Comparison of ENCODE assay signal across 9 cellular contexts in the genomic region with DNA sequence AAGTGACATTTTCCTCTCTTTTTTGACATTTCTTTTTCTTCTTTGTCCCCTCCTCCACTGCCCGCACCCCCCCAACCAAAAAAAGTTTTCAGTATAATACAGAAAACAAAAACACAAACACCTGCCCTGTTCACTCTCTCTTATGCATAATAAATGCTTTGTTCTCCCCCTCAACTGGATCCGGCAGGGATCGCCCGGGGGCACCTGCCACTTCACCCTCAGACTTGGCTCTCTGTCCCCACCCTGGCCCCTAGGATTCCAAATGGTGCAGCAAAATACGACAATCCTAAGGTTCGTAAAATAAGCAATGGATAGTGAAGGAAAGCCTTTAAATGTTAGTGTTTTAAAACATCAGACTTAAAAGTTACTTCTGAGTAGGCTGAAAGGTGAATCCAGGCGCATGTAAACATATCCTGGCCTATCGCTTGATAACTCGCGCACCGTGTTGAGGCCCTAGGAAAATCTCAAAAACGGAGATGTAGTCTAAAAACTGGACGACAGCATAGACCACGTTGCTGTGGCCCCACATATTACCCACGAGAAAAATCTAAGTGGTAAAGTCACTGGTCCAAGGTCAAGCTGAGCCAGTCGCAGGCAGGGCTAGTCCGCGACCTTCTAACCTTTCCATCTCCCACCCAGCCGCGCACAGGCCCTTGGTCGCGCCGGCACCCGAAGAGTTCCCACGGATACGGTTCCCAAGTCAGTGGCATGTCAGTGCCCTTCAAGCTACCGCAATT.
A peak's percentile ranks its signal among the peaks of the same experiment; 100 is the strongest.
DNase-seq lines count a peak whose midpoint lies in the region; ATAC-seq, FAIRE-seq and TF ChIP-seq lines count a peak whose summit lies in the region.
"Had no signal": no experiment of that assay in that cellular context is flagged by ENCODE, and none has a peak within 500 bp of the region (broad histone marks: within the 10 kb centered on the region; RNA-seq: fewer than 3 reads in every experiment).

No MANE protein-coding gene starts in this region.

- H3K27me3 ChIP-seq in dorsolateral prefrontal cortex = no peaks in the 10 kb centered on the region

- peaks cover 31% of the 10 kb centered on the region for H3K27me3 Mint-ChIP-seq in IgD-negative memory B cell
- peaks cover 19 to 25% of the 10 kb centered on the region in 2 donors for H3K27me3 Mint-ChIP-seq in natural killer cell treated with Interleukin-12 subunit alpha and Interleukin-12 subunit beta and Interleukin-15 and Interleukin-18, amount 100 ng/mL, for 72 hours

- no peaks in the 10 kb centered on the region for H3K4me1 ChIP-seq in mucosa of descending colon (ENCODE audit: low read depth)

- no peaks in the 10 kb centered on the region for H3K9me3 ChIP-seq in mucosa of descending colon

- H3K36me3 Mint-ChIP-seq in IgD-negative memory B cell = peaks cover under 1% of the 10 kb centered on the region
- H3K36me3 Mint-ChIP-seq in natural killer cell treated with Interleukin-12 subunit alpha and Interleukin-12 subunit beta and Interleukin-15 and Interleukin-18, amount 100 ng/mL, for 72 hours = no peaks in the 10 kb centered on the region

- no peak for TF ChIP-seq CTCF in 22Rv1 (IDR thresholded peaks at IDR 0.05)
- TF ChIP-seq CTCF in dorsolateral prefrontal cortex (IDR thresholded peaks at IDR 0.05 in 54 of 56, conservative IDR thresholded peaks at IDR 0.05 in 2 of 56; ENCODE audit: low read depth in 1 of 56, partially characterized antibody in 56 of 56) = no peak
- TF ChIP-seq CTCF in mucosa of descending colon (IDR thresholded peaks at IDR 0.05) = no peak
- no peak for TF ChIP-seq CTCF in D721Med (IDR thresholded peaks at IDR 0.05; ENCODE audit: insufficient read depth, missing control alignments)

- intact Hi-C loops in dorsolateral prefrontal cortex (cut with DNase I) (loop anchor here in 1 of 2 donors (5.0 kb wide), 1 partner anchor 132 kb away; the partner anchor contains the start of gene OGFRL1), mucosa of descending colon (cut with DNase I, micrococcal nuclease) (no loop called here)

- peaks cover 0 to 4% (median 0%) of the 10 kb centered on the region in 3 donors for H3K9me3 Mint-ChIP-seq in IgD-negative memory B cell
- no peaks in the 10 kb centered on the region for H3K9me3 Mint-ChIP-seq in natural killer cell treated with Interleukin-12 subunit alpha and Interleukin-12 subunit beta and Interleukin-15 and Interleukin-18, amount 100 ng/mL, for 72 hours

- ATAC-seq in mucosa of descending colon (no peak), HG03571 (IDR thresholded peaks at IDR 0.05; ENCODE audit: unreplicated experiment) (no peak)
- no peak for ATAC-seq in natural killer cell treated with Interleukin-12 subunit alpha and Interleukin-12 subunit beta and Interleukin-15 and Interleukin-18, amount 100 ng/mL, for 72 hours
- ATAC-seq: GM12878 had no signal

- H3K27ac ChIP-seq in 22Rv1 = peak overlapping the region; percentile 75
- peak overlapping the region in 58 of 59 donors; percentile 44 to 98 (median 91) for H3K27ac ChIP-seq in dorsolateral prefrontal cortex

- H3K4me3 ChIP-seq in dorsolateral prefrontal cortex (peak overlapping the region; percentile 53 to 98 (median 89)), mucosa of descending colon (peak overlapping the region; percentile 38)
- H3K4me3 ChIP-seq: GM12878 had no signal

- peak overlapping the region; percentile 73 to 86 (median 82) for H3K4me3 Mint-ChIP-seq in IgD-negative memory B cell
- no peak overlapping the region for H3K4me3 Mint-ChIP-seq in natural killer cell treated with Interleukin-12 subunit alpha and Interleukin-12 subunit beta and Interleukin-15 and Interleukin-18, amount 100 ng/mL, for 72 hours

- DNase-seq in dorsolateral prefrontal cortex (peak in 3 of 10 donors; percentile 11 to 46 (median 22)), mucosa of descending colon (peak in 1 of 3 donors; percentile 22), D721Med (ENCODE audit: insufficient read length, low spot score) (no peak), NCI-H1694 treated with DMSO at 0.1 percent for 48 hours (lab: John Stamatoyannopoulos, UW) (no peak)
- DNase-seq in natural killer cell treated with Interleukin-12 subunit alpha and Interleukin-12 subunit beta and Interleukin-15 and Interleukin-18, amount 100 ng/mL, for 72 hours (ENCODE audit: low spot score) = no peak

- H3K4me1 Mint-ChIP-seq in IgD-negative memory B cell = peaks cover 4 to 11% (median 6%) of the 10 kb centered on the region in 3 donors
- no peaks in the 10 kb centered on the region for H3K4me1 Mint-ChIP-seq in natural killer cell treated with Interleukin-12 subunit alpha and Interleukin-12 subunit beta and Interleukin-15 and Interleukin-18, amount 100 ng/mL, for 72 hours (ENCODE audit: low read depth in 2 of 2)

- H3K36me3 ChIP-seq in mucosa of descending colon (ENCODE audit: low read depth) = no peaks in the 10 kb centered on the region

- no peak for FAIRE-seq in D721Med (lab: Jason Lieb, UNC)
- FAIRE-seq: GM12878 had no signal

- H3K27ac Mint-ChIP-seq in IgD-negative memory B cell = no peak overlapping the region
- no peak overlapping the region for H3K27ac Mint-ChIP-seq in natural killer cell treated with Interleukin-12 subunit alpha and Interleukin-12 subunit beta and Interleukin-15 and Interleukin-18, amount 100 ng/mL, for 72 hours
